Comparison of ENCODE assay signal across 8 cellular contexts in the genomic region with DNA sequence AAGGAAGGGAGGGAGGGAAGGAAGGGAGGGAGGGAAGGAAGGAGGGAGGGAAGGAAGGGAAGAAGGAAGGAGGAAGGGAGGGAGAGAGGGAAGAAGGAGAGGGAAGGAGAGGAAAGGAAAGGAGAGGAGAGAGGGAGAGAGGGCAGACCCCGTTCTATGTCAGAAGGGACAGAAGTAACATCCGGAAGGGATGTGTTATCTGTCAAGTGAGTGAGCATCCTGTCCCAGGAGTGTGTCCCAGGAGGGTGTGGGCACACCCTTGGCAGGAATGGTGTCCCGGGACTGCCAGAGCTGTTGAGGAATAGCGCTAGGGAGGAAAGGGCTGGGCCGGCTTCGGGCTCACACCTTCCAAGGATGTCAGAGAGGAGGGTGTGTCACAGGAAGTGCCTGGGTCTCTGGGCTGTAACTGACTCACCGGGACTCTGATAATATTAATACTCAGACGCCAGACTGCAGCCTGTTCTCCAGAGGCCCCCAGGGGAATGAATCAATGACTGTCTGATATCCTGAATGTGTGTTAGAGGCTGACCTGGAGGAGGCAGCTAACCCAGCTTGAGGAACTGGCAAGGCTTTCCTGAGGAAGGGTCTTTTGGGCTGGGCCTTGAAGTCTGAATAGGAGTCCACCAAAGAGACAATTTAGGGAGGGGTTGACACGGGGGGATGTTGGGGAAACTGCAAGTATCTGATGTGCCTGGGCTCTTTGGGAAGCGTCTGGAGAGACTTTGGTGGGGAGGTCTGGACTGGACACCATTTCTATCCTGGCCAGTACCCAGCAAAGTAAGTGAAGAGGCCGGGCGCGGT. TPM values are rescaled to one million over a fixed set of nuclear protein-coding genes. Genes with fewer than 3 reads are reported as not detected.
DNase-seq lines count a peak whose midpoint lies in the region; ATAC-seq and TF ChIP-seq lines count a peak whose summit lies in the region.

No MANE protein-coding gene starts in this region.

- no peaks in the 10 kb centered on the region for H3K36me3 Mint-ChIP-seq in nephron progenitor cell (ENCODE audit: low read depth)

- no peak for ATAC-seq in GM19328 (IDR thresholded peaks at IDR 0.05; ENCODE audit: unreplicated experiment)

- DNase-seq in EL (peak; percentile 86), NCI-H69 (lab: John Stamatoyannopoulos, UW) (peak; percentile 43), colonic mucosa (peak; percentile 87), nephron progenitor cell (no peak), globus pallidus (ENCODE audit: low spot score) (no peak), midbrain (lab: John Stamatoyannopoulos, UW) (no peak)
- DNase-seq in NK-92 treated with Interleukin-12 subunit alpha and Interleukin-12 subunit beta, amount 100 ng/mL, for 24 hours (lab: John Stamatoyannopoulos, UW), result no peak

- no peaks in the 10 kb centered on the region for H3K9me3 ChIP-seq in colonic mucosa

- intact Hi-C loops in colonic mucosa (cut with DNase I), result no loop called here

- no peak overlapping the region for H3K4me3 ChIP-seq in colonic mucosa

- H3K4me3 Mint-ChIP-seq in nephron progenitor cell, result no peak overlapping the region

- TF ChIP-seq CTCF in colonic mucosa (IDR thresholded peaks at IDR 0.05) (no peak), nephron progenitor cell (IDR thresholded peaks at IDR 0.05) (no peak)

- H3K27ac Mint-ChIP-seq in nephron progenitor cell, result peak overlapping the region; percentile 88

- no peaks in the 10 kb centered on the region for H3K27me3 ChIP-seq in colonic mucosa

- H3K27ac ChIP-seq in colonic mucosa, result peak overlapping the region; percentile 53

- peaks cover 10% of the 10 kb centered on the region for H3K27me3 Mint-ChIP-seq in nephron progenitor cell (ENCODE audit: low read depth, poor library complexity)

- H3K4me1 ChIP-seq in colonic mucosa, result no peaks in the 10 kb centered on the region

- H3K36me3 ChIP-seq in colonic mucosa, result no peaks in the 10 kb centered on the region

- peaks cover 15% of the 10 kb centered on the region for H3K4me1 Mint-ChIP-seq in nephron progenitor cell

- H3K9ac ChIP-seq in colonic mucosa (ENCODE audit: low read depth in 2 of 2, low read length in 2 of 2), result no peak overlapping the region

- H3K9me3 Mint-ChIP-seq in nephron progenitor cell, result no peaks in the 10 kb centered on the region

RNA-seq across cellular contexts. Expression of a gene that starts 18.9 kb away (rescaled TPM):
- 1,000 to 10,000 TPM; 4,879 to 5,787 TPM for total RNA-seq in colonic mucosa

RNA-seq across cellular contexts. Expression of a gene that starts 35.7 kb away (rescaled TPM):
- 10 to 100 TPM in 1 of 2 donors, 1 to 10 TPM in 1; 6.2 to 12.7 TPM for total RNA-seq in colonic mucosa

RNA-seq across cellular contexts. Expression of a gene that starts 43.3 kb away (rescaled TPM):
- 10 to 100 TPM in 1 of 2 donors, 1 to 10 TPM in 1; 9.2 to 11.2 TPM for total RNA-seq in colonic mucosa

Comparison
In these comparisons a context has a peak if more than half of its experiments do, and no peak if none do; other contexts are left out.
1. DNase-seq: peak in EL (single experiment), NCI-H69 (single experiment) and colonic mucosa (single experiment); none in nephron progenitor cell (single experiment), globus pallidus (single experiment), NK-92 treated with Interleukin-12 subunit alpha and Interleukin-12 subunit beta, amount 100 ng/mL, for 24 hours (single experiment) and midbrain (single experiment).